In genomic region chr4:164799410-164799809, GRCh38 we compare ENCODE assay signal across 2 cellular contexts.
TF ChIP-seq lines count a peak whose summit lies in the region.

No MANE protein-coding gene starts in this region.

TF ChIP-seq in GM23338, 12 proteins besides CTCF, POLR2A, EP300 and RAD21 (continued from another document):
- peak; percentile 97 for TF ChIP-seq ZNF462 (CRISPR knock-in tag; IDR thresholded peaks at IDR 0.05)
TF ChIP-seq in GM23338: peak in this region for 2.

TF ChIP-seq in WTC11, 78 proteins besides CTCF, POLR2A, EP300 and RAD21 (continued from another document):
- TF ChIP-seq ZNF532 (CRISPR knock-in tag; IDR thresholded peaks at IDR 0.05; ENCODE audit: borderline replicate concordance): no peak
- peak; percentile 53; the same call in 1 of the 2 replicates for TF ChIP-seq ZNF423 (CRISPR knock-in tag; IDR thresholded peaks at IDR 0.05)
- TF ChIP-seq, protein P1, sequence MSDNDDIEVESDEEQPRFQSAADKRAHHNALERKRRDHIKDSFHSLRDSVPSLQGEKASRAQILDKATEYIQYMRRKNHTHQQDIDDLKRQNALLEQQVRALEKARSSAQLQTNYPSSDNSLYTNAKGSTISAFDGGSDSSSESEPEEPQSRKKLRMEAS (CRISPR knock-in tag; IDR thresholded peaks at IDR 0.05): peak; percentile 49; the same call in 1 of the 2 replicates
